In genomic region chr5:174316326-174316725, GRCh38 we compare ENCODE assay signal across 24 cellular contexts.
"Had no signal": no experiment of that assay in that cellular context is flagged by ENCODE, and none has a peak within 500 bp of the region (broad histone marks: within the 10 kb centered on the region; RNA-seq: fewer than 3 reads in every experiment).

No MANE protein-coding gene starts in this region.

- H3K27me3 ChIP-seq: brain microvascular endothelial cell had no signal

- FAIRE-seq: astrocyte, bronchial epithelial cell had no signal

- H3K4me3 ChIP-seq: coronary artery, dorsolateral prefrontal cortex, esophagus muscularis mucosa, gastrocnemius medialis had no signal

- H3K27ac ChIP-seq: brain microvascular endothelial cell, coronary artery, dorsolateral prefrontal cortex, esophagus muscularis mucosa, foreskin keratinocyte, gastrocnemius medialis had no signal

- H3K9me3 ChIP-seq: esophagus muscularis mucosa, gastrocnemius medialis had no signal

- H3K36me3 ChIP-seq: brain microvascular endothelial cell, esophagus muscularis mucosa, gastrocnemius medialis had no signal

- DNase-seq: activated CD4-positive, alpha-beta memory T cell treated with anti-CD3 and anti-CD28 coated beads, Interleukin-2, amount 10 ng/mL, durations not matched to agents 7 days and 5 days; activated CD4-positive, alpha-beta T cell treated with anti-CD3 and anti-CD28 coated beads for 1 hour; activated CD4-positive, alpha-beta T cell treated with anti-CD3 and anti-CD28 coated beads for 4 hours; activated CD4-positive, alpha-beta T cell treated with anti-CD3 and anti-CD28 coated beads, Interleukin-2, amount 10 ng/mL, durations not matched to agents 7 days and 5 days; activated CD4-positive, alpha-beta T cell treated with anti-CD3 and anti-CD28 coated beads, Interleukin-2, amount 50 U/mL, for 4 hours; activated effector memory CD4-positive, alpha-beta T cell treated with Interleukin-2 at 50 U/mL for 16 hours; activated gamma-delta T cell treated with Interleukin-2 at 50 U/mL for 16 hours; activated naive CD4-positive, alpha-beta T cell treated with anti-CD3 and anti-CD28 coated beads, Interleukin-2, amount 50 U/mL, for 16 hours; activated naive CD4-positive, alpha-beta T cell treated with Interleukin-2 at 50 U/mL for 16 hours; activated T-cell treated with anti-CD3 and anti-CD28 coated beads, Interleukin-2, amount 50 U/mL, for 4 hours; amniotic stem cell; brain microvascular endothelial cell; effector memory CD4-positive, alpha-beta T cell; erythroblast; foreskin keratinocyte; gastrocnemius medialis; T-helper 2 cell had no signal

- H3K4me1 ChIP-seq: foreskin keratinocyte had no signal

- ATAC-seq: activated T-cell treated with anti-CD3 and anti-CD28 coated beads, Interleukin-2, amount 50 U/mL, for 4 hours; activated T-helper 17 cell treated with anti-CD3 and anti-CD28 coated beads, Interleukin-2, amount 50 U/mL, for 72 hours; gastrocnemius medialis; WTC11 had no signal
